Comparison of ENCODE assay signal across 1 cellular context in genomic region chr1:110339427-110340206, GRCh38.
A peak's percentile ranks its signal among the peaks of the same experiment; 100 is the strongest.
TF ChIP-seq lines count a peak whose summit lies in the region.

No MANE protein-coding gene starts in this region.

TF ChIP-seq in HepG2, 621 proteins besides CTCF, POLR2A, EP300 and RAD21 (continued from another document and continues in another):
- TF ChIP-seq MXD1 (CRISPR knock-in tag; IDR thresholded peaks at IDR 0.05) (peak; percentile 75), ZNF773 (CRISPR knock-in tag; IDR thresholded peaks at IDR 0.05; ENCODE audit: borderline replicate concordance) (no peak), SALL2 (CRISPR knock-in tag; IDR thresholded peaks at IDR 0.05) (no peak), NFAT5 (CRISPR knock-in tag; IDR thresholded peaks at IDR 0.05) (no peak), GLMP (CRISPR knock-in tag; IDR thresholded peaks at IDR 0.05; ENCODE audit: borderline replicate concordance) (no peak), NAIF1 (CRISPR knock-in tag; IDR thresholded peaks at IDR 0.05; ENCODE audit: borderline replicate concordance) (no peak; the same call in 1 of the 2 replicates), PREB (CRISPR knock-in tag; IDR thresholded peaks at IDR 0.05) (no peak), ZMYM2 (CRISPR knock-in tag; IDR thresholded peaks at IDR 0.05) (no peak), ZFP37 (CRISPR knock-in tag; IDR thresholded peaks at IDR 0.05; ENCODE audit: borderline replicate concordance) (no peak), KMT2A (CRISPR knock-in tag; IDR thresholded peaks at IDR 0.05) (peak; percentile 68; the same call in 1 of the 2 replicates), PRMT3 (CRISPR knock-in tag; IDR thresholded peaks at IDR 0.05; ENCODE audit: borderline replicate concordance, low read depth) (no peak), FOXK1 (CRISPR knock-in tag; IDR thresholded peaks at IDR 0.05; ENCODE audit: borderline replicate concordance, low read depth) (no peak; the same call in 1 of the 2 replicates), E2F2 (CRISPR knock-in tag; IDR thresholded peaks at IDR 0.05; ENCODE audit: borderline replicate concordance) (peak; percentile 34; the same call in 1 of the 2 replicates), NFKBIZ (CRISPR knock-in tag; IDR thresholded peaks at IDR 0.05) (no peak), PHF5A (CRISPR knock-in tag; IDR thresholded peaks at IDR 0.05; ENCODE audit: low read depth, unreplicated experiment) (no peak), CREBL2 (CRISPR knock-in tag; IDR thresholded peaks at IDR 0.05; ENCODE audit: borderline replicate concordance) (no peak), FOXM1 (CRISPR knock-in tag; IDR thresholded peaks at IDR 0.05) (no peak), YEATS4 (CRISPR knock-in tag; IDR thresholded peaks at IDR 0.05; ENCODE audit: borderline replicate concordance) (peak; percentile 53; the same call in 1 of the 2 replicates), ZNF354B (CRISPR knock-in tag; IDR thresholded peaks at IDR 0.05) (no peak), KLF6 (CRISPR knock-in tag; IDR thresholded peaks at IDR 0.05) (no peak; the same call in 1 of the 2 replicates), ZNF180 (CRISPR knock-in tag; IDR thresholded peaks at IDR 0.05; ENCODE audit: borderline replicate concordance, low read depth) (no peak), MAFK (conservative IDR thresholded peaks at IDR 0.05 in 1 of 2, IDR thresholded peaks at IDR 0.05 in 1 of 2; ENCODE audit: low read length in 2 of 2) (no peak), ATRX (CRISPR knock-in tag; IDR thresholded peaks at IDR 0.05; ENCODE audit: borderline replicate concordance) (no peak), GMEB2 (CRISPR knock-in tag; IDR thresholded peaks at IDR 0.05; ENCODE audit: low read depth) (no peak), MIER3 (CRISPR knock-in tag; IDR thresholded peaks at IDR 0.05; ENCODE audit: borderline replicate concordance) (no peak), ZNF3 (CRISPR knock-in tag; IDR thresholded peaks at IDR 0.05) (no peak), ZNF343 (CRISPR knock-in tag; IDR thresholded peaks at IDR 0.05) (0 out of 2 replicates have a peak, but pooled peaks have one; percentile 14), XBP1 (CRISPR knock-in tag; IDR thresholded peaks at IDR 0.05) (no peak), SP2 (CRISPR knock-in tag; IDR thresholded peaks at IDR 0.05) (peak; percentile 91), ZMAT5 (CRISPR knock-in tag; IDR thresholded peaks at IDR 0.05; ENCODE audit: borderline replicate concordance, low read depth) (no peak), SSRP1 (CRISPR knock-in tag; IDR thresholded peaks at IDR 0.05) (no peak), ZNF274 (CRISPR knock-in tag; IDR thresholded peaks at IDR 0.05) (peak; percentile 4; the same call in 1 of the 2 replicates), ZNF333 (CRISPR knock-in tag; IDR thresholded peaks at IDR 0.05; ENCODE audit: borderline replicate concordance) (0 out of 2 replicates have a peak, but pooled peaks have one; percentile 63), THAP7 (CRISPR knock-in tag; IDR thresholded peaks at IDR 0.05) (no peak), KAT8 (CRISPR knock-in tag; IDR thresholded peaks at IDR 0.05) (peak; percentile 62; the same call in 1 of the 2 replicates), ZNF331 (CRISPR knock-in tag; IDR thresholded peaks at IDR 0.05) (no peak), AKAP8 (CRISPR knock-in tag; IDR thresholded peaks at IDR 0.05) (no peak), ZNF770 (CRISPR knock-in tag; IDR thresholded peaks at IDR 0.05) (peak; percentile 30; the same call in 1 of the 2 replicates), SNAPC4 (CRISPR knock-in tag; IDR thresholded peaks at IDR 0.05) (peak; percentile 61; the same call in 1 of the 2 replicates), FOXK2 (IDR thresholded peaks at IDR 0.05) (no peak), NR2C2 (CRISPR knock-in tag; IDR thresholded peaks at IDR 0.05; ENCODE audit: borderline replicate concordance) (no peak), RORA (CRISPR knock-in tag; IDR thresholded peaks at IDR 0.05) (no peak), PHF8 (CRISPR knock-in tag; IDR thresholded peaks at IDR 0.05) (peak; percentile 82), ZFP36L1 (CRISPR knock-in tag; IDR thresholded peaks at IDR 0.05) (no peak)
